In genomic region chr1:25204797-25205441, GRCh38 we compare ENCODE assay signal across 8 cellular contexts. TPM values are rescaled to one million over a fixed set of nuclear protein-coding genes. Genes with fewer than 3 reads are reported as not detected.
A peak's percentile ranks its signal among the peaks of the same experiment; 100 is the strongest.
DNase-seq lines count a peak whose midpoint lies in the region; ATAC-seq and TF ChIP-seq lines count a peak whose summit lies in the region.

No MANE protein-coding gene starts in this region.

- ATAC-seq in Right ventricle myocardium superior (ENCODE audit: poor library complexity) = peak; percentile 79
- no peak for ATAC-seq in HG03025 (IDR thresholded peaks at IDR 0.05; ENCODE audit: low FRiP score, unreplicated experiment)
- ATAC-seq in HG02973 (IDR thresholded peaks at IDR 0.05; ENCODE audit: unreplicated experiment) = no peak

- H3K4me3 ChIP-seq in AG09309 (ENCODE audit: control insufficient read depth, low read depth, low read length) = no peak overlapping the region

- H3K4me3 Mint-ChIP-seq in activated T-cell treated with anti-CD3 and anti-CD28 coated beads, Interleukin-2, amount 50 U/mL, for 24 hours = no peak overlapping the region

- DNase-seq in AG09309 (ENCODE audit: low read depth) (peak; percentile 57), NCI-H2107 treated with DMSO at 0.1 percent for 48 hours (lab: John Stamatoyannopoulos, UW; ENCODE audit: unreplicated experiment) (peak; percentile 53), Right ventricle myocardium superior (no peak), renal cortical epithelial cell (ENCODE audit: low read depth) (peak; percentile 36)
- DNase-seq in activated T-cell treated with anti-CD3 and anti-CD28 coated beads, Interleukin-2, amount 50 U/mL, for 24 hours = peak; percentile 39

- H3K36me3 Mint-ChIP-seq in activated T-cell treated with anti-CD3 and anti-CD28 coated beads, Interleukin-2, amount 50 U/mL, for 24 hours (ENCODE audit: low read depth) = no peaks in the 10 kb centered on the region

- H3K9me3 Mint-ChIP-seq in activated T-cell treated with anti-CD3 and anti-CD28 coated beads, Interleukin-2, amount 50 U/mL, for 24 hours = no peaks in the 10 kb centered on the region

- H3K27me3 Mint-ChIP-seq in activated T-cell treated with anti-CD3 and anti-CD28 coated beads, Interleukin-2, amount 50 U/mL, for 24 hours = peaks cover 4% of the 10 kb centered on the region

- TF ChIP-seq CTCF in AG09309 (IDR thresholded peaks at IDR 0.05; ENCODE audit: control insufficient read depth, insufficient read depth, low read depth, low read length, missing control alignments) (peak; percentile 63), GM12873 (IDR thresholded peaks at IDR 0.05; ENCODE audit: insufficient read depth, low read depth, low read length, missing control alignments) (peak; percentile 60)

- no peaks in the 10 kb centered on the region for H3K4me1 Mint-ChIP-seq in activated T-cell treated with anti-CD3 and anti-CD28 coated beads, Interleukin-2, amount 50 U/mL, for 24 hours (ENCODE audit: low read depth)

- intact Hi-C loops in Right ventricle myocardium superior (cut with DNase I) = loop anchor here (5.0 kb wide), 1 partner anchor 358 kb away; no protein-coding TSS in a partner anchor

- H3K27ac Mint-ChIP-seq in activated T-cell treated with anti-CD3 and anti-CD28 coated beads, Interleukin-2, amount 50 U/mL, for 24 hours = no peak overlapping the region

RNA-seq across cellular contexts. Expression of gene SYF2, which starts 27.4 kb away (rescaled TPM):
- 31.1 TPM for total RNA-seq in Right ventricle myocardium superior
- total RNA-seq in renal cortical epithelial cell = 47.8 and 51.7 TPM in 2 replicates

RNA-seq across cellular contexts. Expression of gene RSRP1, which starts 42.3 kb away (rescaled TPM):
- 35.5 TPM for total RNA-seq in Right ventricle myocardium superior
- 59.9 and 153 TPM in 2 replicates for total RNA-seq in renal cortical epithelial cell
